Comparison of ENCODE assay signal across 8 cellular contexts in the genomic region with DNA sequence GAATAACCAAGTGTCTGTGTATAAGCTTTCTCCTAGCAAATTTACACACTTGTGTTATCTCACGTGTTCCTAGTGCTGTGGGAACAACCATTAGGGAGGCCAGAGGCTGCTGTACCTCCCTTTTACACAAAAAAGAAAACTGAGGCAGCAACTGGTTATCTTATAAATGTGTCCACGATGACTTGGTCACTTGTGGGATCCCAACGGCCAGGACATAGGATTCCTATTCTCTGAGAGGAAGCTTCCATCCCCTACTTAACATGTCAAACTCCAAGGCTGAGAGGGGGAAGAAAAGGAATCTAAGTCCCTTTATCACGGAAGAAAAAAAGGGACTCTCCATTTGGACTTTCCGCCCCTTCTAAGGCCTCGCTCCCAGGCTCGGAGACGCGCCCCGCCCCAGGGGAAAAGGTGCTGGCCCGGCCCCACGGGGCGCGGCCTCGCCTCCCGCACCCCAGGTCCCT. TPM values are rescaled to one million over a fixed set of nuclear protein-coding genes. Genes with fewer than 3 reads are reported as not detected.
DNase-seq lines count a peak whose midpoint lies in the region; ATAC-seq and TF ChIP-seq lines count a peak whose summit lies in the region.

No MANE protein-coding gene starts in this region.

- H3K4me1 ChIP-seq in gastroesophageal sphincter = peaks cover 0 to 50% (median 8%) of the 10 kb centered on the region in 3 donors
- peaks cover 3% of the 10 kb centered on the region for H3K4me1 ChIP-seq in rectal smooth muscle tissue (ENCODE audit: control insufficient read depth, insufficient read depth, low read length)

- TF ChIP-seq EP300 in gastroesophageal sphincter (IDR thresholded peaks at IDR 0.05) = no peak

- whole genome bisulfite sequencing in gastroesophageal sphincter (ENCODE audit: low coverage in 1 of 2), 2 donors = 4 to 6% methylated on average over 3 to 4 of the region's 16 CpGs

- H3K36me3 ChIP-seq in gastroesophageal sphincter = no peaks in the 10 kb centered on the region
- H3K36me3 ChIP-seq in rectal smooth muscle tissue (ENCODE audit: control insufficient read depth, insufficient read depth, low read length) = no peaks in the 10 kb centered on the region

- peak overlapping the region; percentile 79 for H3K27ac ChIP-seq in VCaP
- H3K27ac ChIP-seq in gastroesophageal sphincter = peak overlapping the region; percentile 97 to 100 (median 100)
- H3K27ac ChIP-seq in rectal smooth muscle tissue (ENCODE audit: low read depth, low read length) = peak overlapping the region; percentile 100

- H3K9me3 ChIP-seq in gastroesophageal sphincter = no peaks in the 10 kb centered on the region

- H3K9me3 Mint-ChIP-seq in activated naive CD4-positive, alpha-beta T cell treated with anti-CD3 and anti-CD28 coated beads, Interleukin-2, amount 50 U/mL, for 24 hours = no peaks in the 10 kb centered on the region

- ATAC-seq in HG02973 (IDR thresholded peaks at IDR 0.05; ENCODE audit: unreplicated experiment) (peak; percentile 85), gastroesophageal sphincter (peak; percentile 79)

- H3K4me3 ChIP-seq in gastroesophageal sphincter (peak overlapping the region; percentile 54 to 77), rectal smooth muscle tissue (ENCODE audit: low read length) (peak overlapping the region; percentile 90)

- H3K9ac ChIP-seq in rectal smooth muscle tissue (ENCODE audit: low read length) = peak overlapping the region; percentile 46

- H3K27me3 Mint-ChIP-seq in activated naive CD4-positive, alpha-beta T cell treated with anti-CD3 and anti-CD28 coated beads, Interleukin-2, amount 50 U/mL, for 24 hours = no peaks in the 10 kb centered on the region

- TF ChIP-seq CTCF in VCaP (conservative IDR thresholded peaks at IDR 0.05) (no peak), gastroesophageal sphincter (IDR thresholded peaks at IDR 0.05) (no peak)

- H3K4me3 Mint-ChIP-seq in activated naive CD4-positive, alpha-beta T cell treated with anti-CD3 and anti-CD28 coated beads, Interleukin-2, amount 50 U/mL, for 24 hours = peak overlapping the region; percentile 91

- H3K27ac Mint-ChIP-seq in activated naive CD4-positive, alpha-beta T cell treated with anti-CD3 and anti-CD28 coated beads, Interleukin-2, amount 50 U/mL, for 24 hours = peak overlapping the region; percentile 87

- no peak for DNase-seq in activated naive CD4-positive, alpha-beta T cell treated with anti-CD3 and anti-CD28 coated beads, Interleukin-2, amount 50 U/mL, for 16 hours
- no peak for DNase-seq in NCI-H1105 treated with DMSO at 0.1 percent for 48 hours (lab: John Stamatoyannopoulos, UW)
- no peak for DNase-seq in kidney glomerular epithelial cell (lab: John Stamatoyannopoulos, UW)

- no peak for TF ChIP-seq POLR2A in gastroesophageal sphincter (IDR thresholded peaks at IDR 0.05)

- no peaks in the 10 kb centered on the region for H3K36me3 Mint-ChIP-seq in activated naive CD4-positive, alpha-beta T cell treated with anti-CD3 and anti-CD28 coated beads, Interleukin-2, amount 50 U/mL, for 24 hours

- peaks cover 3% of the 10 kb centered on the region for H3K4me1 Mint-ChIP-seq in activated naive CD4-positive, alpha-beta T cell treated with anti-CD3 and anti-CD28 coated beads, Interleukin-2, amount 50 U/mL, for 24 hours

- no peaks in the 10 kb centered on the region for H3K27me3 ChIP-seq in gastroesophageal sphincter
- H3K27me3 ChIP-seq in rectal smooth muscle tissue (ENCODE audit: control insufficient read depth, insufficient read depth, low read length) = no peaks in the 10 kb centered on the region

RNA-seq across cellular contexts. Expression of a gene that starts 0.4 kb away (rescaled TPM):
- total RNA-seq in gastroesophageal sphincter = 10 to 100 TPM; 10.3 to 14.6 (median 13.6) TPM
